Comparison of ENCODE assay signal across 29 cellular contexts in genomic region chr6:152055517-152055916, GRCh38.
"Had no signal": no experiment of that assay in that cellular context is flagged by ENCODE, and none has a peak within 500 bp of the region (broad histone marks: within the 10 kb centered on the region; RNA-seq: fewer than 3 reads in every experiment).

No MANE protein-coding gene starts in this region.

- ATAC-seq: activated CD4-positive, alpha-beta T cell treated with anti-CD3 and anti-CD28 coated beads for 36 hours; activated CD4-positive, CD25-positive, alpha-beta regulatory T cell treated with anti-CD3 and anti-CD28 coated beads, Interleukin-2, amount 50 U/mL, for 24 hours; activated CD8-positive, alpha-beta memory T cell treated with anti-CD3 and anti-CD28 coated beads, Interleukin-2, amount 10 ng/mL, durations not matched to agents 7 days and 5 days; activated CD8-positive, alpha-beta T cell treated with anti-CD3 and anti-CD28 coated beads, Interleukin-2, amount 10 ng/mL, durations not matched to agents 7 days and 5 days; activated naive CD8-positive, alpha-beta T cell treated with anti-CD3 and anti-CD28 coated beads, Interleukin-2, amount 50 U/mL, for 24 hours had no signal

- H3K27me3 ChIP-seq: ascending aorta, cardiac muscle cell had no signal

- H3K4me3 ChIP-seq: ascending aorta, cardiac muscle cell had no signal

- H3K27ac ChIP-seq: ascending aorta, cardiac muscle cell, VCaP had no signal

- DNase-seq: activated CD4-positive, alpha-beta memory T cell treated with anti-CD3 and anti-CD28 coated beads, Interleukin-2, amount 10 ng/mL, durations not matched to agents 7 days and 5 days; activated CD4-positive, alpha-beta T cell treated with anti-CD3 and anti-CD28 coated beads for 1 hour; activated CD4-positive, alpha-beta T cell treated with anti-CD3 and anti-CD28 coated beads for 36 hours; activated CD4-positive, alpha-beta T cell treated with anti-CD3 and anti-CD28 coated beads for 48 hours; activated CD4-positive, alpha-beta T cell treated with anti-CD3 and anti-CD28 coated beads, Interleukin-2, amount 10 ng/mL, durations not matched to agents 7 days and 5 days; activated CD4-positive, alpha-beta T cell treated with anti-CD3 and anti-CD28 coated beads, Interleukin-2, amount 50 U/mL, for 48 hours; activated CD4-positive, CD25-positive, alpha-beta regulatory T cell; activated CD8-positive, alpha-beta memory T cell treated with anti-CD3 and anti-CD28 coated beads for 24 hours; activated CD8-positive, alpha-beta memory T cell treated with anti-CD3 and anti-CD28 coated beads, Interleukin-2, amount 10 ng/mL, durations not matched to agents 7 days and 5 days; activated CD8-positive, alpha-beta memory T cell treated with anti-CD3 and anti-CD28 coated beads, Interleukin-2, amount 50 U/mL, for 48 hours; activated CD8-positive, alpha-beta T cell treated with anti-CD3 and anti-CD28 coated beads, Interleukin-2, amount 10 ng/mL, durations not matched to agents 7 days and 5 days; activated effector memory CD4-positive, alpha-beta T cell treated with Interleukin-2 at 50 U/mL for 16 hours; activated gamma-delta T cell; activated naive CD4-positive, alpha-beta T cell treated with anti-CD3 and anti-CD28 coated beads, Interleukin-2, amount 10 ng/mL, durations not matched to agents 7 days and 5 days; activated naive CD4-positive, alpha-beta T cell treated with Interleukin-2 at 50 U/mL for 16 hours; activated naive CD8-positive, alpha-beta T cell treated with anti-CD3 and anti-CD28 coated beads, Interleukin-2, amount 10 ng/mL, durations not matched to agents 7 days and 5 days; activated naive CD8-positive, alpha-beta T cell treated with anti-CD3 and anti-CD28 coated beads, Interleukin-2, amount 50 U/mL, for 24 hours; activated T-cell treated with anti-CD3 and anti-CD28 coated beads, Interleukin-2, amount 50 U/mL, for 24 hours; activated T-cell treated with anti-CD3 and anti-CD28 coated beads, Interleukin-2, amount 50 U/mL, for 48 hours; amygdala; anterior cingulate cortex; caudate nucleus; cerebellar nuclear complex; T-helper 2 cell; T-helper 9 cell had no signal

- H3K4me1 ChIP-seq: ascending aorta had no signal

- H3K9me3 ChIP-seq: ascending aorta had no signal

- H3K36me3 ChIP-seq: ascending aorta, cardiac muscle cell had no signal
